Comparison of ENCODE assay signal across 8 cellular contexts in the genomic region with DNA sequence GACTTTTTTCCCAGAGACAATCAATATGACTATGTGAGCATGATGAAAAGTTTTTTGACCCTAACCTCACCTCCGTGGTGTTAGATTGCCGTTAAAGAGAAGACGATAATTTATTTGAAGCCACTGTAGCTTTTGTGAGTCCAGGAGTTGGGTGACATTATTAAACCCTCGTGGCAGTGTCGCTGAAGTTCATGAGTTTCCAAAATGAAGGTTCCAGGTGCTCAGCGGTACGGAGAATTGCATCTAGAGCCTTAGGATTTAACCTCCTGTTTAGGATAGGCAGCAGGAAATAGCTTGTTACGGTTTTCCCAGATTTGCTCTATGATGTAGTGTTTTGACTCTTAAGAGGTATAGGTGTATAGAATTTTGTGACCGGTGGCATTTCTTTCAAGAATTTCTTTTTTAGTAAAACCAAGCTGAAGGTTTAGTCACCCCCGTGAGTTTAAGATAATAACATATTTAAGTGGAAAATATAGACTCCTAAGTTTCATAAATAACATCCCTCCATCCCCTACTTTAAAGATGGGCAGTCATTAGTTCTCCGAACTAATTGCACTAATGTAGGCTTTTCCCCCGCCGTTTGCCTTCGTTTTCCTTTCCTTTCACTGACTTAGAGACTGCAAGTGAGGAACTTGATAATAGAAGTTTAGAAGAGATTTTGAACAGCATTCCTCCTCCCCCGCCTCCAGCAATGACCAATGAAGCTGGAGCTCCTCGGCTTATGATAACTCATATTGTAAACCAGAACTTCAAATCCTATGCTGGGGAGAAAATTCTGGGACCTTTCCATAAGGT. TPM values are rescaled to one million over a fixed set of nuclear protein-coding genes. Genes with fewer than 3 reads are reported as not detected.
DNase-seq lines count a peak whose midpoint lies in the region; ATAC-seq and TF ChIP-seq lines count a peak whose summit lies in the region.

No MANE protein-coding gene starts in this region.

- POLR2A ChIA-PET in PC-3 (lab: Charles Lee; ENCODE audit: unreplicated experiment), result interaction anchor here (0.6 kb wide), 1 partner anchor 1604 kb away, joined by 27 read pairs; no protein-coding TSS in a partner anchor

- H3K27me3 ChIP-seq in PC-3 (ENCODE audit: low read length) (no peaks in the 10 kb centered on the region), muscle layer of colon (ENCODE audit: control insufficient read depth in 1 of 2, insufficient read depth in 2 of 2, low read length in 2 of 2) (peaks cover 16 to 32% of the 10 kb centered on the region in 2 donors)

- peaks cover 62% of the 10 kb centered on the region for H4K20me1 ChIP-seq in PC-3 (ENCODE audit: low read length)

- TSS peak; percentile 11 for BruUV-seq in PC-3 (replicated peaks; lab: Mats Ljungman, UMichigan)

- TF ChIP-seq CTCF in AG09309 (IDR thresholded peaks at IDR 0.05; ENCODE audit: control insufficient read depth, insufficient read depth, low read depth, low read length, missing control alignments) (no peak), GM12875 (IDR thresholded peaks at IDR 0.05; ENCODE audit: borderline replicate concordance, insufficient read depth, low read depth, low read length) (no peak), PC-3 (conservative IDR thresholded peaks at IDR 0.05; ENCODE audit: low read depth, low read length) (no peak)

- ATAC-seq in PC-3, result peak; percentile 25; the same call in 1 of the 2 replicates
- ATAC-seq in GM21619 (IDR thresholded peaks at IDR 0.05; ENCODE audit: unreplicated experiment), result no peak

- no peak overlapping the region for H2AFZ ChIP-seq in PC-3 (ENCODE audit: low read length)

- H3K4me2 ChIP-seq in PC-3 (ENCODE audit: low read length), result peak overlapping the region; percentile 95

- H3K27ac ChIP-seq in PC-3 (ENCODE audit: low read length) (peak overlapping the region; percentile 93), muscle layer of colon (ENCODE audit: low read depth, low read length) (peak overlapping the region; percentile 90)

- CTCF ChIA-PET in PC-3 (lab: Charles Lee), result no interaction called here

- no peaks in the 10 kb centered on the region for H3K9me2 ChIP-seq in PC-3 (replicated peaks; ENCODE audit: low read length)

- peaks cover 48% of the 10 kb centered on the region for H3K36me3 ChIP-seq in PC-3 (ENCODE audit: low read depth, low read length)
- H3K36me3 ChIP-seq in muscle layer of colon (ENCODE audit: insufficient read depth, low read length), result no peaks in the 10 kb centered on the region

- peaks cover 96% of the 10 kb centered on the region for H3K79me2 ChIP-seq in PC-3 (ENCODE audit: low read length)

- no peaks in the 10 kb centered on the region for H3F3A ChIP-seq in PC-3 (ENCODE audit: low read length, unreplicated experiment)

- H3K4me1 ChIP-seq in PC-3 (ENCODE audit: insufficient read depth, low read length) (peaks cover 22% of the 10 kb centered on the region), muscle layer of colon (ENCODE audit: insufficient read depth, low read length) (peaks cover 23% of the 10 kb centered on the region)

- peak overlapping the region; percentile 97 for H3K9ac ChIP-seq in PC-3 (ENCODE audit: low read length)
- H3K9ac ChIP-seq in muscle layer of colon (ENCODE audit: low read length), result no peak overlapping the region

- DNase-seq in AG09309 (ENCODE audit: low read depth) (peak; percentile 51), PC-3 (peak; percentile 67), dedifferentiated amniotic fluid mesenchymal stem cell (ENCODE audit: extremely low spot score) (peak; percentile 54), putamen (ENCODE audit: low spot score) (no peak), Ammon's horn (ENCODE audit: low spot score) (no peak)

- H3K9me3 ChIP-seq in PC-3 (ENCODE audit: low read length), result no peaks in the 10 kb centered on the region
- H3K9me3 ChIP-seq in muscle layer of colon (ENCODE audit: low read length), result no peaks in the 10 kb centered on the region

- H3K4me3 ChIP-seq in AG09309 (ENCODE audit: control insufficient read depth, low read depth, low read length) (peak overlapping the region; percentile 62), GM12875 (ENCODE audit: low read depth, low read length) (peak overlapping the region; percentile 98), PC-3 (ENCODE audit: low read length) (peak overlapping the region; percentile 92), muscle layer of colon (ENCODE audit: low read depth in 1 of 2, low read length in 2 of 2) (peak overlapping the region; percentile 82 to 96)

- intact Hi-C loops in PC-3 (cut with micrococcal nuclease), result no loop called here

RNA-seq across cellular contexts. Expression of gene SMC4, which starts 2.0 kb away (rescaled TPM):
- total RNA-seq in PC-3 (2014; rRNA removed), result 129 and 183 TPM in 2 replicates

RNA-seq across cellular contexts. Expression of gene IFT80, which starts 2.5 kb away (rescaled TPM):
- total RNA-seq in PC-3 (2014; rRNA removed), result 9.1 and 9.3 TPM in 2 replicates

RNA-seq across cellular contexts. Expression of gene TRIM59, which starts 48.1 kb away (rescaled TPM):
- 25.3 and 26.4 TPM in 2 replicates for total RNA-seq in PC-3 (2014; rRNA removed)

Comparison
In these comparisons a context has a peak if more than half of its experiments do, and no peak if none do; other contexts are left out.
1. DNase-seq: peak in AG09309 (single experiment), PC-3 (single experiment) and dedifferentiated amniotic fluid mesenchymal stem cell (single experiment); none in putamen (single experiment) and Ammon's horn (single experiment).
2. Peak in every context shown above with its lines, with median percentiles within 50 percentile points of each other: H3K4me3 ChIP-seq.